ENCODE assay signal across 8 cellular contexts in the genomic region with DNA sequence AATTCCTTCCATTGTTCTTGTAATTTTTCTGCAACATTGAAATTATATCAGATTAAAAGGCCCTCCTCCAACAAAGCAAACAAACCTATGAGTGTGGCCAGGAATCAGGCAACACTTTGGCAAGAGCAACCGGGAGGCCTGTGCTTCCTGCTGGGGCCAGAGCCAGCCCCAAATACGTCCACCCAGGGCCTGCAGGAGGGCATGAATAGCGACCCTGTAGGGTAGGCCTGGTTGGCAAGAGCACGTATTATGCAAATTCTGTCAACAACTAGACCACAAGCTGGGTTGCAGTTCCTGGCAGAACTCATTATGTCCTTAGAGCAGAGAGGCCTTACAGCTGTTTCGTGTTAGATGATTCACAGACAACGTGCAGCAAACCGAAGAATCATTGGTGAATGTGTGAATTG. TPM values are rescaled to one million over a fixed set of nuclear protein-coding genes. Genes with fewer than 3 reads are reported as not detected.
DNase-seq lines count a peak whose midpoint lies in the region; ATAC-seq and TF ChIP-seq lines count a peak whose summit lies in the region.

No MANE protein-coding gene starts in this region.

- CTCF ChIA-PET in RWPE1 (lab: Yijun Ruan, JAX): interaction anchor here (0.7 to 2.0 kb wide), 3 partner anchors 17 to 59 kb away, joined by 3 to 7 read pairs (median 4); no protein-coding TSS in a partner anchor

- H3K4me3 ChIP-seq in GM06990 (replicated peaks; ENCODE audit: low read depth, low read length) (no peak overlapping the region), hepatocyte (no peak overlapping the region), retinal pigment epithelial cell (ENCODE audit: low read length) (no peak overlapping the region), BE2C (ENCODE audit: low read depth, low read length) (no peak overlapping the region)
- H3K4me3 ChIP-seq in Jurkat, Clone E6-1 (ENCODE audit: low read length): no peak overlapping the region

- H3K36me3 ChIP-seq in GM06990 (ENCODE audit: control insufficient read depth, insufficient read depth, low read length) (no peaks in the 10 kb centered on the region), hepatocyte (replicated peaks; ENCODE audit: insufficient read depth, low read depth) (no peaks in the 10 kb centered on the region), BE2C (no peaks in the 10 kb centered on the region)

- H3K27ac ChIP-seq in RWPE1: peak overlapping the region; percentile 93
- peak overlapping the region; percentile 72 for H3K27ac ChIP-seq in angular gyrus (ENCODE audit: low read depth, low read length)
- peak overlapping the region; percentile 96 for H3K27ac ChIP-seq in hepatocyte

- H3K9me3 ChIP-seq in hepatocyte (ENCODE audit: low read depth) (no peaks in the 10 kb centered on the region), BE2C (no peaks in the 10 kb centered on the region)

- no peaks in the 10 kb centered on the region for H3K27me3 ChIP-seq in GM06990 (replicated peaks; ENCODE audit: control insufficient read depth, insufficient read depth, low read length)
- no peaks in the 10 kb centered on the region for H3K27me3 ChIP-seq in hepatocyte
- no peaks in the 10 kb centered on the region for H3K27me3 ChIP-seq in BE2C

- H3K4me1 ChIP-seq in hepatocyte (ENCODE audit: insufficient read depth) (peaks cover 40% of the 10 kb centered on the region), BE2C (no peaks in the 10 kb centered on the region)

- no peaks in the 10 kb centered on the region for H4K20me1 ChIP-seq in hepatocyte (ENCODE audit: insufficient read depth, poor library complexity, severe bottlenecking)

- POLR2A ChIA-PET in RWPE1 (lab: Yijun Ruan, JAX; ENCODE audit: low non-redundant PET): interaction anchor here (1.5 to 1.8 kb wide), 2 partner anchors 27 to 31 kb away, joined by 4 to 16 read pairs; partner anchors contain the start of gene LGALS3

- TF ChIP-seq CTCF in GM06990 (IDR thresholded peaks at IDR 0.05; ENCODE audit: insufficient read depth, low read length, poor library complexity, severe bottlenecking) (no peak), RWPE1 (conservative IDR thresholded peaks at IDR 0.05; ENCODE audit: low read depth) (no peak), hepatocyte (IDR thresholded peaks at IDR 0.05; ENCODE audit: poor library complexity) (no peak), retinal pigment epithelial cell (conservative IDR thresholded peaks at IDR 0.05; ENCODE audit: low read depth, low read length) (no peak), BE2C (IDR thresholded peaks at IDR 0.05; ENCODE audit: low read depth, low read length) (no peak)

- DNase-seq in GM06990 (ENCODE audit: extremely low read depth, insufficient read length) (peak; percentile 85), RWPE1 (ENCODE audit: low spot score) (peak; percentile 59), hepatocyte (ENCODE audit: low spot score) (peak; percentile 70), retinal pigment epithelial cell (ENCODE audit: low read depth) (peak; percentile 67), BE2C (no peak)
- DNase-seq in Jurkat, Clone E6-1 (ENCODE audit: low read depth, low spot score): peak; percentile 73

- ATAC-seq in GM21737 (IDR thresholded peaks at IDR 0.05; ENCODE audit: unreplicated experiment): peak; percentile 71

- no peaks in the 10 kb centered on the region for H3K9me2 ChIP-seq in hepatocyte (replicated peaks; ENCODE audit: insufficient read depth)

- peak overlapping the region; percentile 60 for H3K4me2 ChIP-seq in hepatocyte

- H2AFZ ChIP-seq in hepatocyte: no peak overlapping the region

- 23% methylated on average over 7 of the region's 7 CpGs for WGBS in hepatocyte (ENCODE audit: low lambda C conversion rate, missing lambda C conversion rate)

- H3K79me2 ChIP-seq in hepatocyte: no peaks in the 10 kb centered on the region

RNA-seq across cellular contexts. Expression of gene LGALS3, which starts 26.9 kb away (rescaled TPM):
- polyA plus RNA-seq in Jurkat, Clone E6-1 (2012; ENCODE audit: insufficient read depth, insufficient read length): not detected
- 461 and 534 TPM in 2 replicates for total RNA-seq in hepatocyte
- polyA plus RNA-seq in hepatocyte: 690 and 766 TPM in 2 replicates
- polyA plus RNA-seq in BE2C (2012; ENCODE audit: insufficient read depth, insufficient read length, low read depth): 22.8 TPM

RNA-seq across cellular contexts. Expression of gene MAPK1IP1L, which starts 50.7 kb away (rescaled TPM):
- polyA plus RNA-seq in Jurkat, Clone E6-1 (2012; ENCODE audit: insufficient read depth, insufficient read length): 76.4 TPM
- total RNA-seq in hepatocyte: 69.9 and 91.0 TPM in 2 replicates
- 81.4 and 86.2 TPM in 2 replicates for polyA plus RNA-seq in hepatocyte
- polyA plus RNA-seq in BE2C (2012; ENCODE audit: insufficient read depth, insufficient read length, low read depth): 146 TPM
